1 cellular context compared by ENCODE assay signal in genomic region chr2:201208563-201209252, GRCh38.
TF ChIP-seq lines count a peak whose summit lies in the region.

No MANE protein-coding gene starts in this region.

TF ChIP-seq in GM12878, 131 proteins besides CTCF, POLR2A, EP300 and RAD21 (continued from another document):
- peak; percentile 44 for TF ChIP-seq MEF2B (IDR thresholded peaks at IDR 0.05; ENCODE audit: partially characterized antibody, poor library complexity, severe bottlenecking)
- TF ChIP-seq ESRRA (IDR thresholded peaks at IDR 0.05; ENCODE audit: low read length), result no peak
- no peak for TF ChIP-seq ELK1 (IDR thresholded peaks at IDR 0.05; ENCODE audit: low read depth, low read length)
- peak; percentile 81; the same call in 1 of the 2 replicates for TF ChIP-seq DPF2 (IDR thresholded peaks at IDR 0.05)
- TF ChIP-seq HSF1 (IDR thresholded peaks at IDR 0.05; ENCODE audit: low read depth, low read length), result no peak
- no peak for TF ChIP-seq MTA3 (IDR thresholded peaks at IDR 0.05; ENCODE audit: borderline replicate concordance, low read length)
- TF ChIP-seq CHD4 (IDR thresholded peaks at IDR 0.05), result no peak
- no peak for TF ChIP-seq IRF3 (IDR thresholded peaks at IDR 0.05)
- no peak for TF ChIP-seq WRNIP1 (IDR thresholded peaks at IDR 0.05; ENCODE audit: borderline replicate concordance, low read depth, low read length)
- TF ChIP-seq CEBPZ (IDR thresholded peaks at IDR 0.05; ENCODE audit: low read depth, low read length), result no peak
- no peak for TF ChIP-seq ZZZ3 (IDR thresholded peaks at IDR 0.05; ENCODE audit: control insufficient read depth, insufficient read length, low read depth)
- TF ChIP-seq TBL1XR1 (IDR thresholded peaks at IDR 0.05; ENCODE audit: low read depth, low read length), result no peak
- TF ChIP-seq SUZ12 (IDR thresholded peaks at IDR 0.05; ENCODE audit: unreplicated experiment), result no peak
